ENCODE assay signal across 21 cellular contexts in the genomic region with DNA sequence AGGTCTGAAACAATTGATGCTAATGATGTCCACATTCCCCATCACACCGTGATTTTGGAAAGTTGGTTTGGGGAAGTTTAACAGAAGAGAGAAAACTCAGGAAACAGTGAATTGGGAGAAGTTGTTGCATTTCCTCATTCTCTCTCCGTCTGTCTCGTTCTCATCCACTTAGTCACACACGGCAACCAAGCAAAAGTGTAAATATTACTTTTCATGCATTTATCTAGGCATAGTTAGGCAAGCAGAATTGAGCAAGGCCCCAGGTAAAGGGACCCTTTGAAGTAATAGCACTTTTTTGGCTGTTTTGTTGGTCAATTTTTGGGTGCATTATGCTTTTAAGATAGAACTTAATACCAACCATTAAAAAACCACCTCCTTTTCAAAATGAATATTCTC.
DNase-seq lines count a peak whose midpoint lies in the region; ATAC-seq and TF ChIP-seq lines count a peak whose summit lies in the region.
"Had no signal": no experiment of that assay in that cellular context is flagged by ENCODE, and none has a peak within 500 bp of the region (broad histone marks: within the 10 kb centered on the region; RNA-seq: fewer than 3 reads in every experiment).

No MANE protein-coding gene starts in this region.

- H3K4me3 ChIP-seq in AG04449 (ENCODE audit: low read depth, low read length) (peak overlapping the region; percentile 31), GM23248 (no peak overlapping the region), hepatocyte (no peak overlapping the region), A673 (ENCODE audit: low read depth, low read length, poor library complexity, severe bottlenecking) (no peak overlapping the region)
- H3K4me3 ChIP-seq: pancreas had no signal

- H3K4me1 ChIP-seq in GM23248 (ENCODE audit: insufficient read depth) (0 out of 2 replicates have a peak, but pooled peaks cover 5% of the 10 kb centered on the region), hepatocyte (ENCODE audit: insufficient read depth) (peaks cover 17% of the 10 kb centered on the region), A673 (ENCODE audit: insufficient read depth, low read length, poor library complexity, severe bottlenecking) (no peaks in the 10 kb centered on the region)
- H3K4me1 ChIP-seq: BE2C, pancreas had no signal

- H3K9me3 ChIP-seq in GM23248 (ENCODE audit: low read depth) (no peaks in the 10 kb centered on the region), hepatocyte (ENCODE audit: low read depth) (no peaks in the 10 kb centered on the region), A673 (ENCODE audit: low read depth, low read length, poor library complexity, severe bottlenecking) (peaks cover 9% of the 10 kb centered on the region)
- H3K9me3 ChIP-seq: pancreas had no signal

- 30 to 31% methylated on average over 4 of the region's 4 CpGs for WGBS in GM23248 (ENCODE audit: low coverage in 1 of 2, low lambda C conversion rate in 2 of 2, missing lambda C conversion rate in 2 of 2), 2 experiments
- 58% methylated on average over 4 of the region's 4 CpGs for WGBS in hepatocyte (ENCODE audit: low lambda C conversion rate, missing lambda C conversion rate)

- H3K27me3 ChIP-seq in GM23248 (replicated peaks; ENCODE audit: insufficient read depth) (peaks cover 42% of the 10 kb centered on the region), hepatocyte (no peaks in the 10 kb centered on the region), A673 (replicated peaks; ENCODE audit: insufficient read depth, low read depth, low read length, poor library complexity) (peaks cover 53% of the 10 kb centered on the region)
- H3K27me3 ChIP-seq: BE2C, pancreas had no signal

- no peak overlapping the region for H3K4me2 ChIP-seq in GM23248 (ENCODE audit: unreplicated experiment)
- peak overlapping the region; percentile 53 for H3K4me2 ChIP-seq in hepatocyte

- no peaks in the 10 kb centered on the region for H3K36me3 ChIP-seq in GM23248 (ENCODE audit: low read depth)
- no peaks in the 10 kb centered on the region for H3K36me3 ChIP-seq in hepatocyte (replicated peaks; ENCODE audit: insufficient read depth, low read depth)
- no peaks in the 10 kb centered on the region for H3K36me3 ChIP-seq in A673 (ENCODE audit: insufficient read depth, low read length, poor library complexity, severe bottlenecking)
- H3K36me3 ChIP-seq: BE2C, pancreas, WERI-Rb-1 had no signal

- in situ Hi-C loops in GM23248 (cut with MboI) = no loop called here

- H3K9me2 ChIP-seq in GM23248 (ENCODE audit: insufficient read depth) (no peaks in the 10 kb centered on the region), hepatocyte (replicated peaks; ENCODE audit: insufficient read depth) (no peaks in the 10 kb centered on the region)

- H4K20me1 ChIP-seq in GM23248 (ENCODE audit: insufficient read depth) (no peaks in the 10 kb centered on the region), hepatocyte (ENCODE audit: insufficient read depth, poor library complexity, severe bottlenecking) (no peaks in the 10 kb centered on the region)

- no peak for ATAC-seq in GM19395 (IDR thresholded peaks at IDR 0.05; ENCODE audit: unreplicated experiment)
- ATAC-seq in HG03025 (IDR thresholded peaks at IDR 0.05; ENCODE audit: low FRiP score, unreplicated experiment) = no peak
- ATAC-seq: activated CD8-positive, alpha-beta T cell treated with anti-CD3 and anti-CD28 coated beads, Interleukin-2, amount 10 ng/mL, durations not matched to agents 7 days and 5 days; Panc1; pancreas had no signal

- CTCF ChIA-PET in AG04449 (lab: Yijun Ruan, JAX) = interaction anchor here (1.2 kb wide), 1 partner anchor 136 kb away, joined by 3 read pairs; no protein-coding TSS in a partner anchor
- CTCF ChIA-PET in A673 (lab: Charles Lee) = no interaction called here

- no peaks in the 10 kb centered on the region for H3F3A ChIP-seq in GM23248 (ENCODE audit: insufficient read depth)

- intact Hi-C loops in A673 (cut with micrococcal nuclease; ENCODE audit: unreplicated experiment) = no loop called here

- BruUV-seq in A673 (replicated peaks; lab: Mats Ljungman, UMichigan) = no TSS peak

- no peak overlapping the region for H3K9ac ChIP-seq in GM23248

- H2AFZ ChIP-seq in GM23248 (no peak overlapping the region), hepatocyte (no peak overlapping the region)

- H3K27ac ChIP-seq in GM23248 (no peak overlapping the region), hepatocyte (peak overlapping the region; percentile 61), A673 (ENCODE audit: low read depth, low read length, poor library complexity, severe bottlenecking) (no peak overlapping the region)
- H3K27ac ChIP-seq: pancreas, WERI-Rb-1 had no signal

- POLR2A ChIA-PET in AG04449 (lab: Yijun Ruan, JAX) = no interaction called here
- POLR2A ChIA-PET in A673 (lab: Charles Lee; ENCODE audit: low non-redundant PET) = no interaction called here

- TF ChIP-seq CTCF in AG04449 (IDR thresholded peaks at IDR 0.05; ENCODE audit: insufficient read depth, low read length, missing control alignments) (no peak), hepatocyte (IDR thresholded peaks at IDR 0.05; ENCODE audit: poor library complexity) (no peak), A673 (conservative IDR thresholded peaks at IDR 0.05; ENCODE audit: low read depth, low read length) (no peak)

- peak; percentile 23 for DNase-seq in AG04449 (ENCODE audit: low read depth, low spot score)
- DNase-seq in GM23248 = peak; percentile 57
- DNase-seq in amniotic epithelial cell (ENCODE audit: low read depth) = peak; percentile 22
- peak; percentile 25 for DNase-seq in hepatocyte (ENCODE audit: low spot score)
- no peak for DNase-seq in A673 (ENCODE audit: low spot score)
- no peak for DNase-seq in NCI-H1048 (lab: John Stamatoyannopoulos, UW)
- DNase-seq: activated CD8-positive, alpha-beta T cell treated with anti-CD3 and anti-CD28 coated beads, Interleukin-2, amount 10 ng/mL, durations not matched to agents 7 days and 5 days; activated naive CD8-positive, alpha-beta T cell treated with anti-CD3 and anti-CD28 coated beads, Interleukin-2, amount 10 ng/mL, durations not matched to agents 7 days and 5 days; BE2C; foreskin melanocyte; NCI-H1092; NCI-H2081 treated with DMSO at 0.1 percent for 48 hours; NCI-H69; pancreas; stimulated activated CD4-positive, alpha-beta T cell treated with anti-CD3 and anti-CD28 coated beads, Interleukin-2, amount 100 ng/mL, for 48 hours; substantia nigra; T-helper 1 cell; WERI-Rb-1 had no signal

- H3K79me2 ChIP-seq in GM23248 (ENCODE audit: insufficient read depth) (no peaks in the 10 kb centered on the region), hepatocyte (no peaks in the 10 kb centered on the region)

Comparison
In these comparisons a context has a peak if more than half of its experiments do, and no peak if none do; other contexts are left out.
1. DNase-seq: peak in AG04449 (single experiment), GM23248 (single experiment), amniotic epithelial cell (single experiment) and hepatocyte (single experiment); none in A673 (single experiment) and NCI-H1048 (single experiment).